Comparison of ENCODE assay signal across 8 cellular contexts in genomic region chr11:117095301-117096139, GRCh38. TPM values are rescaled to one million over a fixed set of nuclear protein-coding genes. Genes with fewer than 3 reads are reported as not detected.
A peak's percentile ranks its signal among the peaks of the same experiment; 100 is the strongest.
DNase-seq lines count a peak whose midpoint lies in the region; ATAC-seq and TF ChIP-seq lines count a peak whose summit lies in the region.

No MANE protein-coding gene starts in this region.

- peaks cover 49% of the 10 kb centered on the region for H3K4me1 Mint-ChIP-seq in HFFc6 (ENCODE audit: low read depth)

- H3K36me3 Mint-ChIP-seq in HFFc6 (ENCODE audit: low read depth) = peaks cover 9% of the 10 kb centered on the region
- H3K36me3 Mint-ChIP-seq in activated naive CD4-positive, alpha-beta T cell treated with anti-CD3 and anti-CD28 coated beads, Interleukin-2, amount 50 U/mL, for 72 hours = peaks cover 11 to 30% of the 10 kb centered on the region in 2 donors

- no peak for TF ChIP-seq EP300 in transverse colon (IDR thresholded peaks at IDR 0.05; ENCODE audit: low read depth)

- peaks cover 2% of the 10 kb centered on the region; the same call in 1 of the 2 replicates for H3K27me3 Mint-ChIP-seq in HFFc6 (ENCODE audit: insufficient read depth)

- ATAC-seq in activated naive CD4-positive, alpha-beta T cell treated with anti-CD3 and anti-CD28 coated beads, Interleukin-2, amount 50 U/mL, for 72 hours = peak in 1 of 2 donors; percentile 28
- ATAC-seq in left colon (peak; percentile 19), HG03565 (IDR thresholded peaks at IDR 0.05; ENCODE audit: unreplicated experiment) (no peak), GM18907 (IDR thresholded peaks at IDR 0.05; ENCODE audit: unreplicated experiment) (no peak), GM19463 (IDR thresholded peaks at IDR 0.05; ENCODE audit: unreplicated experiment) (no peak)

- in situ Hi-C loops in transverse colon (cut with MboI; ENCODE audit: low pct_ligation_motif_present in 1 of 4, low pct_unique_long_range_greater_than_20kb in 1 of 4, low sequenced_read_pairs in 3 of 4) = loop anchor here in 1 of 4 donors (25.0 kb wide), 1 partner anchor 108 kb away; no protein-coding TSS in a partner anchor

- peak overlapping the region; percentile 91 for H3K4me3 ChIP-seq in ACC112 (ENCODE audit: low read depth, low read length)
- peak overlapping the region in 1 of 4 donors; percentile 67 for H3K4me3 ChIP-seq in transverse colon

- peak; percentile 87 for DNase-seq in HFFc6
- peak in 1 of 2 donors; percentile 16 for DNase-seq in activated naive CD4-positive, alpha-beta T cell treated with anti-CD3 and anti-CD28 coated beads, Interleukin-2, amount 50 U/mL, for 72 hours (ENCODE audit: low spot score in 2 of 2)
- DNase-seq in left colon = no peak
- DNase-seq in transverse colon = no peak

- H3K79me2 ChIP-seq in ACC112 (ENCODE audit: control insufficient read depth, insufficient read depth, low read length, unreplicated experiment) = peaks cover 71% of the 10 kb centered on the region

- TF ChIP-seq CTCF in HFFc6 (IDR thresholded peaks at IDR 0.05) (no peak), transverse colon (IDR thresholded peaks at IDR 0.05) (no peak)

- H3K9me3 Mint-ChIP-seq in HFFc6 = no peaks in the 10 kb centered on the region
- peaks cover 3 to 8% of the 10 kb centered on the region in 2 donors for H3K9me3 Mint-ChIP-seq in activated naive CD4-positive, alpha-beta T cell treated with anti-CD3 and anti-CD28 coated beads, Interleukin-2, amount 50 U/mL, for 72 hours

- H3K27me3 ChIP-seq in ACC112 (ENCODE audit: insufficient read depth, low read length) = no peaks in the 10 kb centered on the region
- no peaks in the 10 kb centered on the region for H3K27me3 ChIP-seq in transverse colon

- no peak for TF ChIP-seq POLR2A in transverse colon (IDR thresholded peaks at IDR 0.05)

- H3K9me3 ChIP-seq in transverse colon = no peaks in the 10 kb centered on the region

- H3K4me1 ChIP-seq in ACC112 (ENCODE audit: control insufficient read depth, insufficient read depth, low read length, unreplicated experiment) = peaks cover 41% of the 10 kb centered on the region
- peaks cover 19 to 55% (median 33%) of the 10 kb centered on the region in 4 donors for H3K4me1 ChIP-seq in transverse colon

- H2AFZ ChIP-seq in ACC112 (ENCODE audit: low read length, unreplicated experiment) = no peak overlapping the region

- WGBS in transverse colon (ENCODE audit: low coverage in 1 of 2), 2 donors = 29 to 36% methylated on average over 7 to 9 of the region's 9 CpGs

- intact Hi-C loops in left colon (cut with DNase I, micrococcal nuclease) (loop anchor here in 1 of 2 donors (5.0 kb wide), 1 partner anchor 132 kb away; no protein-coding TSS in a partner anchor), transverse colon (cut with DNase I; ENCODE audit: low total_unique reads) (no loop called here)

- H3K36me3 ChIP-seq in ACC112 (ENCODE audit: insufficient read depth, low read length) (no peaks in the 10 kb centered on the region; the same call in 1 of the 2 replicates), transverse colon (no peaks in the 10 kb centered on the region)

- H3K27ac Mint-ChIP-seq in HFFc6 = peak overlapping the region; percentile 94
- H3K27ac Mint-ChIP-seq in activated naive CD4-positive, alpha-beta T cell treated with anti-CD3 and anti-CD28 coated beads, Interleukin-2, amount 50 U/mL, for 72 hours = peak overlapping the region; percentile 97 to 98

- H3K27ac ChIP-seq in ACC112 (ENCODE audit: low read depth, low read length) (peak overlapping the region; percentile 16), transverse colon (peak overlapping the region; percentile 90 to 98 (median 96))

- peak overlapping the region; percentile 94 for H3K4me3 Mint-ChIP-seq in HFFc6

RNA-seq across cellular contexts. Expression of gene SIK3, which starts 2.7 kb away (rescaled TPM):
- 10 to 100 TPM; 15.6 to 23.3 (median 19.9) TPM for total RNA-seq in HFFc6 (2021; fragmentation: NEBNext Ultra II Directional; extraction: Animal tissue kit (Norgen Biotek cat#: 25700))
- 10 to 100 TPM; 14.6 to 39.5 TPM for total RNA-seq in activated naive CD4-positive, alpha-beta T cell treated with anti-CD3 and anti-CD28 coated beads, Interleukin-2, amount 50 U/mL, for 72 hours
- total RNA-seq in left colon = 10 to 100 TPM; 35.3 to 39.0 TPM
- total RNA-seq in transverse colon = 10 to 100 TPM; 35.6 to 68.6 (median 38.9) TPM

RNA-seq across cellular contexts. Expression of gene PAFAH1B2, which starts 48.6 kb away (rescaled TPM):
- 100 to 1,000 TPM; 113 to 130 (median 122) TPM for total RNA-seq in HFFc6 (2021; fragmentation: NEBNext Ultra II Directional; extraction: Animal tissue kit (Norgen Biotek cat#: 25700))
- total RNA-seq in activated naive CD4-positive, alpha-beta T cell treated with anti-CD3 and anti-CD28 coated beads, Interleukin-2, amount 50 U/mL, for 72 hours = 10 to 100 TPM; 63.4 to 64.5 TPM
- total RNA-seq in left colon (10 to 100 TPM; 74.0 to 75.5 TPM), transverse colon (10 to 100 TPM; 18.1 to 90.8 (median 78.3) TPM)
